2 cellular contexts compared by ENCODE assay signal in genomic region chr12:29665107-29665506, GRCh38.
TF ChIP-seq lines count a peak whose summit lies in the region.

No MANE protein-coding gene starts in this region.

TF ChIP-seq in liver, 16 proteins besides CTCF, POLR2A, EP300 and RAD21 (continued from another document):
- TF ChIP-seq, protein P1, sequence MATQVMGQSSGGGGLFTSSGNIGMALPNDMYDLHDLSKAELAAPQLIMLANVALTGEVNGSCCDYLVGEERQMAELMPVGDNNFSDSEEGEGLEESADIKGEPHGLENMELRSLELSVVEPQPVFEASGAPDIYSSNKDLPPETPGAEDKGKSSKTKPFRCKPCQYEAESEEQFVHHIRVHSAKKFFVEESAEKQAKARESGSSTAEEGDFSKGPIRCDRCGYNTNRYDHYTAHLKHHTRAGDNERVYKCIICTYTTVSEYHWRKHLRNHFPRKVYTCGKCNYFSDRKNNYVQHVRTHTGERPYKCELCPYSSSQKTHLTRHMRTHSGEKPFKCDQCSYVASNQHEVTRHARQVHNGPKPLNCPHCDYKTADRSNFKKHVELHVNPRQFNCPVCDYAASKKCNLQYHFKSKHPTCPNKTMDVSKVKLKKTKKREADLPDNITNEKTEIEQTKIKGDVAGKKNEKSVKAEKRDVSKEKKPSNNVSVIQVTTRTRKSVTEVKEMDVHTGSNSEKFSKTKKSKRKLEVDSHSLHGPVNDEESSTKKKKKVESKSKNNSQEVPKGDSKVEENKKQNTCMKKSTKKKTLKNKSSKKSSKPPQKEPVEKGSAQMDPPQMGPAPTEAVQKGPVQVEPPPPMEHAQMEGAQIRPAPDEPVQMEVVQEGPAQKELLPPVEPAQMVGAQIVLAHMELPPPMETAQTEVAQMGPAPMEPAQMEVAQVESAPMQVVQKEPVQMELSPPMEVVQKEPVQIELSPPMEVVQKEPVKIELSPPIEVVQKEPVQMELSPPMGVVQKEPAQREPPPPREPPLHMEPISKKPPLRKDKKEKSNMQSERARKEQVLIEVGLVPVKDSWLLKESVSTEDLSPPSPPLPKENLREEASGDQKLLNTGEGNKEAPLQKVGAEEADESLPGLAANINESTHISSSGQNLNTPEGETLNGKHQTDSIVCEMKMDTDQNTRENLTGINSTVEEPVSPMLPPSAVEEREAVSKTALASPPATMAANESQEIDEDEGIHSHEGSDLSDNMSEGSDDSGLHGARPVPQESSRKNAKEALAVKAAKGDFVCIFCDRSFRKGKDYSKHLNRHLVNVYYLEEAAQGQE (IDR thresholded peaks at IDR 0.05): no peak
- TF ChIP-seq YY1 (IDR thresholded peaks at IDR 0.05): no peak
- no peak for TF ChIP-seq NR2F2 (IDR thresholded peaks at IDR 0.05)
- TF ChIP-seq HNF4A (conservative IDR thresholded peaks at IDR 0.05): peak in 1 of 2 donors; percentile 26
- peak; percentile 35 to 91 for TF ChIP-seq RXRA (IDR thresholded peaks at IDR 0.05)
- TF ChIP-seq ATF3 (IDR thresholded peaks at IDR 0.05): no peak
- TF ChIP-seq HNF4G (IDR thresholded peaks at IDR 0.05): no peak
TF ChIP-seq in liver: peak in this region for 2.

TF ChIP-seq in HepG2, 621 proteins besides CTCF, POLR2A, EP300 and RAD21 (continued from another document):
- TF ChIP-seq FOXO4 (CRISPR knock-in tag; conservative IDR thresholded peaks at IDR 0.05) (no peak), MLLT10 (CRISPR knock-in tag; IDR thresholded peaks at IDR 0.05) (no peak), SKI (IDR thresholded peaks at IDR 0.05; ENCODE audit: partially characterized antibody) (no peak), NONO (IDR thresholded peaks at IDR 0.05) (no peak), NONO (CRISPR knock-in tag; conservative IDR thresholded peaks at IDR 0.05) (no peak), ZNF780A (CRISPR knock-in tag; IDR thresholded peaks at IDR 0.05) (no peak), TBX2 (CRISPR knock-in tag; IDR thresholded peaks at IDR 0.05; ENCODE audit: borderline replicate concordance) (no peak), ZFP62 (CRISPR knock-in tag; IDR thresholded peaks at IDR 0.05) (no peak), TEAD3 (CRISPR knock-in tag; optimal IDR thresholded peaks at IDR 0.05; ENCODE audit: borderline replicate concordance) (no peak), ZBTB7B (CRISPR knock-in tag; IDR thresholded peaks at IDR 0.05) (no peak), ZNF274 (CRISPR knock-in tag; IDR thresholded peaks at IDR 0.05) (no peak), NR3C1 (CRISPR knock-in tag; IDR thresholded peaks at IDR 0.05) (no peak), RARA (CRISPR knock-in tag; IDR thresholded peaks at IDR 0.05) (no peak), ZHX2 (IDR thresholded peaks at IDR 0.05; ENCODE audit: low read depth) (no peak), ZHX2 (CRISPR knock-in tag; IDR thresholded peaks at IDR 0.05; ENCODE audit: borderline replicate concordance) (no peak), PITX1 (CRISPR knock-in tag; IDR thresholded peaks at IDR 0.05) (no peak), ZNF569 (CRISPR knock-in tag; IDR thresholded peaks at IDR 0.05; ENCODE audit: borderline replicate concordance) (no peak)
- TF ChIP-seq, protein P2, sequence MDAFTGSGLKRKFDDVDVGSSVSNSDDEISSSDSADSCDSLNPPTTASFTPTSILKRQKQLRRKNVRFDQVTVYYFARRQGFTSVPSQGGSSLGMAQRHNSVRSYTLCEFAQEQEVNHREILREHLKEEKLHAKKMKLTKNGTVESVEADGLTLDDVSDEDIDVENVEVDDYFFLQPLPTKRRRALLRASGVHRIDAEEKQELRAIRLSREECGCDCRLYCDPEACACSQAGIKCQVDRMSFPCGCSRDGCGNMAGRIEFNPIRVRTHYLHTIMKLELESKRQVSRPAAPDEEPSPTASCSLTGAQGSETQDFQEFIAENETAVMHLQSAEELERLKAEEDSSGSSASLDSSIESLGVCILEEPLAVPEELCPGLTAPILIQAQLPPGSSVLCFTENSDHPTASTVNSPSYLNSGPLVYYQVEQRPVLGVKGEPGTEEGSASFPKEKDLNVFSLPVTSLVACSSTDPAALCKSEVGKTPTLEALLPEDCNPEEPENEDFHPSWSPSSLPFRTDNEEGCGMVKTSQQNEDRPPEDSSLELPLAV (CRISPR knock-in tag; conservative IDR thresholded peaks at IDR 0.05; ENCODE audit: low read depth): no peak
- TF ChIP-seq, protein P3, sequence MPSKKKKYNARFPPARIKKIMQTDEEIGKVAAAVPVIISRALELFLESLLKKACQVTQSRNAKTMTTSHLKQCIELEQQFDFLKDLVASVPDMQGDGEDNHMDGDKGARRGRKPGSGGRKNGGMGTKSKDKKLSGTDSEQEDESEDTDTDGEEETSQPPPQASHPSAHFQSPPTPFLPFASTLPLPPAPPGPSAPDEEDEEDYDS (CRISPR knock-in tag; IDR thresholded peaks at IDR 0.05): no peak
TF ChIP-seq in HepG2: peak in this region for 0.
